Comparison of ENCODE assay signal across 10 cellular contexts in genomic region chr3:43246956-43247355, GRCh38. TPM values are rescaled to one million over a fixed set of nuclear protein-coding genes. Genes with fewer than 3 reads are reported as not detected.
DNase-seq lines count a peak whose midpoint lies in the region; FAIRE-seq and TF ChIP-seq lines count a peak whose summit lies in the region.
"Had no signal": no experiment of that assay in that cellular context is flagged by ENCODE, and none has a peak within 500 bp of the region (broad histone marks: within the 10 kb centered on the region; RNA-seq: fewer than 3 reads in every experiment).

No MANE protein-coding gene starts in this region.

- no peaks in the 10 kb centered on the region for H3K27me3 ChIP-seq in Peyer's patch

- no peaks in the 10 kb centered on the region for H3K36me3 ChIP-seq in Peyer's patch

- in situ Hi-C loops in G401 (cut with HindIII; ENCODE audit: low sequenced_read_pairs), result no loop called here

- no peak for TF ChIP-seq POLR2A in Peyer's patch (IDR thresholded peaks at IDR 0.05)

- H3K4me1 ChIP-seq in Peyer's patch, result no peaks in the 10 kb centered on the region

- FAIRE-seq in RCC 7860 (lab: Jason Lieb, UNC), result no peak

- TF ChIP-seq CTCF in Peyer's patch (IDR thresholded peaks at IDR 0.05) (no peak), fibroblast of the aortic adventitia (IDR thresholded peaks at IDR 0.05; ENCODE audit: insufficient read depth, low read length) (no peak), nephron (IDR thresholded peaks at IDR 0.05; ENCODE audit: unreplicated experiment in 3 of 3) (no peak)

- peaks cover 10% of the 10 kb centered on the region for H3K9me3 Mint-ChIP-seq in nephron

- H3K4me3 ChIP-seq in Peyer's patch (no peak overlapping the region), fibroblast of the aortic adventitia (ENCODE audit: low read depth, low read length) (no peak overlapping the region)

- H3K9me3 ChIP-seq in Peyer's patch, result peaks cover 0 to 4% (median 0%) of the 10 kb centered on the region in 4 donors

- H3K27ac ChIP-seq in Peyer's patch, result peak overlapping the region in 3 of 4 donors; percentile 13 to 53 (median 31)
- H3K27ac ChIP-seq: HL-60 had no signal

- no peaks in the 10 kb centered on the region for H3K4me1 Mint-ChIP-seq in nephron

- H3K27ac Mint-ChIP-seq in nephron, result peak overlapping the region in 2 of 3 experiments; percentile 6 to 46

- H3K36me3 Mint-ChIP-seq in nephron (ENCODE audit: low read depth), result no peaks in the 10 kb centered on the region

- no peaks in the 10 kb centered on the region for H3K27me3 Mint-ChIP-seq in nephron (ENCODE audit: low read depth)

- DNase-seq in G401 (ENCODE audit: low spot score), result peak; percentile 47
- peak in 2 of 3 donors; percentile 22 to 49 for DNase-seq in Peyer's patch
- DNase-seq in fibroblast of the aortic adventitia (ENCODE audit: low read depth), result peak; percentile 11
- DNase-seq in NCI-H2196 treated with DMSO at 0.1 percent for 48 hours (lab: John Stamatoyannopoulos, UW; ENCODE audit: unreplicated experiment), result no peak
- DNase-seq in occipital lobe (lab: John Stamatoyannopoulos, UW), result no peak
- DNase-seq in RCC 7860 (ENCODE audit: low spot score), result no peak
- DNase-seq: activated T-cell treated with anti-CD3 and anti-CD28 coated beads, Interleukin-2, amount 50 U/mL, for 4 hours; NCI-H2081 had no signal

- H3K4me3 Mint-ChIP-seq in nephron, result no peak overlapping the region
- H3K4me3 Mint-ChIP-seq: activated T-cell treated with anti-CD3 and anti-CD28 coated beads, Interleukin-2, amount 50 U/mL, for 4 hours had no signal

RNA-seq across cellular contexts. Expression of gene SNRK, which starts 39.4 kb away (rescaled TPM):
- 7.1 and 11.2 TPM in 2 replicates for total RNA-seq in G401 (2014; rRNA removed; shearing (Covaris generic))
- total RNA-seq in Peyer's patch (10 to 100 TPM; 48.7 to 69.4 (median 56.7) TPM), fibroblast of the aortic adventitia (ENCODE audit: low replicate concordance) (17.3 and 24.9 TPM in 2 replicates), occipital lobe (77.5 TPM)

Comparison
In these comparisons a context has a peak if more than half of its experiments do, and no peak if none do; other contexts are left out.
1. DNase-seq: peak in G401 (single experiment), Peyer's patch (2 of 3) and fibroblast of the aortic adventitia (single experiment); none in NCI-H2196 treated with DMSO at 0.1 percent for 48 hours (single experiment), occipital lobe (single experiment) and RCC 7860 (single experiment).